In genomic region chr21:33760641-33761103, GRCh38 we compare ENCODE assay signal across 12 cellular contexts.
A peak's percentile ranks its signal among the peaks of the same experiment; 100 is the strongest.
DNase-seq lines count a peak whose midpoint lies in the region; ATAC-seq and TF ChIP-seq lines count a peak whose summit lies in the region.
"Had no signal": no experiment of that assay in that cellular context is flagged by ENCODE, and none has a peak within 500 bp of the region (broad histone marks: within the 10 kb centered on the region; RNA-seq: fewer than 3 reads in every experiment).

No MANE protein-coding gene starts in this region.

- 66 to 71% methylated on average over 3 of the region's 3 CpGs for WGBS in heart right ventricle, 2 donors

- H3K4me3 ChIP-seq in heart right ventricle, result peak overlapping the region in 2 of 10 donors; percentile 0 to 7
- H3K4me3 ChIP-seq in choroid plexus epithelial cell (ENCODE audit: low read depth, low read length), result no peak overlapping the region
- no peak overlapping the region for H3K4me3 ChIP-seq in uterus

- TF ChIP-seq POLR2A in uterus (IDR thresholded peaks at IDR 0.05), result no peak

- H3K36me3 Mint-ChIP-seq in activated T-cell treated with anti-CD3 and anti-CD28 coated beads, Interleukin-2, amount 50 U/mL, for 72 hours (ENCODE audit: insufficient read depth in 2 of 2), result no peaks in the 10 kb centered on the region

- H3K27ac ChIP-seq in heart right ventricle (peak overlapping the region in 8 of 10 donors; percentile 44 to 82 (median 63)), uterus (peak overlapping the region; percentile 74 to 90)

- intact Hi-C loops in heart right ventricle (cut with DNase I) (loop anchor here in 2 of 10 donors (5.0 to 10.0 kb wide), 2 partner anchors 118 to 134 kb away; partner anchors contain the start of genes CRYZL1 (in 1 of the 2) and ITSN1 (in 1 of the 2)), cardiac septum (cut with DNase I) (loop anchor here (5.0 kb wide), 1 partner anchor 118 kb away; the partner anchor contains the start of genes CRYZL1 and ITSN1), uterus (cut with DNase I; ENCODE audit: low total_unique reads) (no loop called here)

- peaks cover 0 to 32% (median 0%) of the 10 kb centered on the region in 9 donors for H3K36me3 ChIP-seq in heart right ventricle
- no peaks in the 10 kb centered on the region for H3K36me3 ChIP-seq in uterus

- ATAC-seq in heart right ventricle, result peak in 5 of 8 donors; percentile 24 to 51 (median 27)
- ATAC-seq in activated T-cell treated with anti-CD3 and anti-CD28 coated beads, Interleukin-2, amount 50 U/mL, for 72 hours (replicated peaks in 1 of 2), result no peak
- ATAC-seq in left lobe of liver, result no peak

- H3K9me3 Mint-ChIP-seq in activated T-cell treated with anti-CD3 and anti-CD28 coated beads, Interleukin-2, amount 50 U/mL, for 72 hours, result no peaks in the 10 kb centered on the region

- H3K4me1 ChIP-seq in heart right ventricle (peaks cover 0 to 29% (median 14%) of the 10 kb centered on the region in 9 donors), uterus (peaks cover 4 to 14% of the 10 kb centered on the region in 2 donors)

- H3K27me3 ChIP-seq in heart right ventricle (no peaks in the 10 kb centered on the region), uterus (no peaks in the 10 kb centered on the region)

- no peak overlapping the region for H3K27ac Mint-ChIP-seq in activated T-cell treated with anti-CD3 and anti-CD28 coated beads, Interleukin-2, amount 50 U/mL, for 72 hours
- H3K27ac Mint-ChIP-seq: B cell had no signal

- no peaks in the 10 kb centered on the region for H3K9me3 ChIP-seq in heart right ventricle
- no peaks in the 10 kb centered on the region for H3K9me3 ChIP-seq in uterus

- DNase-seq in heart right ventricle, result no peak
- no peak for DNase-seq in cardiac septum (ENCODE audit: low spot score)
- peak; percentile 88 for DNase-seq in choroid plexus epithelial cell (ENCODE audit: low read depth)
- DNase-seq in myocyte (ENCODE audit: low read depth), result peak; percentile 33
- DNase-seq in uterus, result no peak
- DNase-seq in activated T-cell treated with anti-CD3 and anti-CD28 coated beads, Interleukin-2, amount 50 U/mL, for 72 hours, result no peak
- DNase-seq in left lobe of liver (ENCODE audit: low spot score), result no peak
- DNase-seq in NCI-H345 (lab: John Stamatoyannopoulos, UW), result no peak
- DNase-seq: activated naive CD4-positive, alpha-beta T cell treated with Interleukin-2 at 50 U/mL for 16 hours; head of caudate nucleus; NCI-H69 had no signal

- no peaks in the 10 kb centered on the region for H3K27me3 Mint-ChIP-seq in activated T-cell treated with anti-CD3 and anti-CD28 coated beads, Interleukin-2, amount 50 U/mL, for 72 hours (ENCODE audit: low read depth)
- H3K27me3 Mint-ChIP-seq: B cell had no signal

- no peaks in the 10 kb centered on the region for H3K4me1 Mint-ChIP-seq in activated T-cell treated with anti-CD3 and anti-CD28 coated beads, Interleukin-2, amount 50 U/mL, for 72 hours (ENCODE audit: low read depth)
- H3K4me1 Mint-ChIP-seq: B cell had no signal

- TF ChIP-seq CTCF in heart right ventricle (IDR thresholded peaks at IDR 0.05) (no peak), choroid plexus epithelial cell (conservative IDR thresholded peaks at IDR 0.05; ENCODE audit: low read depth, low read length) (no peak), uterus (IDR thresholded peaks at IDR 0.05) (no peak)

- H3K4me3 Mint-ChIP-seq in activated T-cell treated with anti-CD3 and anti-CD28 coated beads, Interleukin-2, amount 50 U/mL, for 72 hours, result no peak overlapping the region
- H3K4me3 Mint-ChIP-seq: B cell had no signal

Comparison
In these comparisons a context has a peak if more than half of its experiments do, and no peak if none do; other contexts are left out.
1. ATAC-seq: peak in heart right ventricle (5 of 8); none in activated T-cell treated with anti-CD3 and anti-CD28 coated beads, Interleukin-2, amount 50 U/mL, for 72 hours (0 of 2) and left lobe of liver (single experiment).
2. DNase-seq: peak in choroid plexus epithelial cell (single experiment) and myocyte (single experiment); none in heart right ventricle (0 of 2), cardiac septum (single experiment), uterus (0 of 2), activated T-cell treated with anti-CD3 and anti-CD28 coated beads, Interleukin-2, amount 50 U/mL, for 72 hours (0 of 2), left lobe of liver (single experiment) and NCI-H345 (single experiment).